Comparison of ENCODE assay signal across 30 cellular contexts in the genomic region with DNA sequence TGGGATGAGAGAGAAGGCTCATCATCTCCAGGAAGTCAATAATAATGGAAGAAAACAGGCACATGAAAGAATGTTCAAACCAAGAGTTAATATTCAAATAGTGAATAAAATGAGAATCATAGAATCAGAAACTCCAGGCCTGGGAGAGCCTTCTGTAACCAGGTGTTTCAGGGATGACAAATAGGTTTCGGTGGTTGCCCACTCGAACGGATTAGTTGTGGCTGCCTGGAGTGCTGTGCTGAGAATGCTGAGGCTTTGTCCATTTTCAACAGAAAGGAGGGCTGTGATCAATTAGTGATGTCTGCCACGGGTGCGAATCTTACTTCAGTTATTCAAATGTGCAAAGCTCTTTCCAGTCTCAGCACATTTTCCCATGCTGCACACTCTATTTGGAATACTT.
"Had no signal": no experiment of that assay in that cellular context is flagged by ENCODE, and none has a peak within 500 bp of the region (broad histone marks: within the 10 kb centered on the region; RNA-seq: fewer than 3 reads in every experiment).

No MANE protein-coding gene starts in this region.

- DNase-seq: activated B cell treated with CpG ODN at 0.5 μM for 24 hours; activated CD4-positive, alpha-beta memory T cell treated with anti-CD3 and anti-CD28 coated beads for 36 hours; activated CD4-positive, alpha-beta T cell treated with anti-CD3 and anti-CD28 coated beads for 4 hours; activated CD4-positive, alpha-beta T cell treated with anti-CD3 and anti-CD28 coated beads, Interleukin-2, amount 50 U/mL, for 1 hour; activated CD4-positive, alpha-beta T cell treated with anti-CD3 and anti-CD28 coated beads, Interleukin-2, amount 50 U/mL, for 4 hours; activated CD4-positive, CD25-positive, alpha-beta regulatory T cell treated with anti-CD3 and anti-CD28 coated beads, Interleukin-2, amount 50 U/mL, for 72 hours; activated CD8-positive, alpha-beta memory T cell treated with anti-CD3 and anti-CD28 coated beads, Interleukin-2, amount 50 U/mL, for 4 hours; activated CD8-positive, alpha-beta T cell treated with anti-CD3 and anti-CD28 coated beads for 36 hours; activated effector memory CD4-positive, alpha-beta T cell treated with Interleukin-2 at 50 U/mL for 16 hours; activated gamma-delta T cell; activated naive CD4-positive, alpha-beta T cell treated with anti-CD3 and anti-CD28 coated beads, Interleukin-2, amount 10 ng/mL, durations not matched to agents 7 days and 5 days; activated naive CD4-positive, alpha-beta T cell treated with Interleukin-2 at 50 U/mL for 16 hours; activated naive CD8-positive, alpha-beta T cell treated with anti-CD3 and anti-CD28 coated beads, Interleukin-2, amount 10 ng/mL, durations not matched to agents 7 days and 5 days; activated naive CD8-positive, alpha-beta T cell treated with anti-CD3 and anti-CD28 coated beads, Interleukin-2, amount 50 U/mL, for 24 hours; activated T-cell treated with anti-CD3 and anti-CD28 coated beads for 4 hours; activated T-cell treated with anti-CD3 and anti-CD28 coated beads, Interleukin-2, amount 50 U/mL, for 1 hour; activated T-cell treated with anti-CD3 and anti-CD28 coated beads, Interleukin-2, amount 50 U/mL, for 4 hours; activated T-cell treated with anti-CD3 and anti-CD28 coated beads, Interleukin-2, amount 50 U/mL, for 72 hours; amygdala; anterior cingulate cortex; caudate nucleus; cerebellar nuclear complex; T-helper 1 cell; T-helper 2 cell; T-helper 9 cell had no signal

- H3K9me3 ChIP-seq: ascending aorta had no signal

- H3K4me1 ChIP-seq: ascending aorta had no signal

- H3K27ac ChIP-seq: ascending aorta, cardiac muscle cell, VCaP had no signal

- H3K36me3 ChIP-seq: ascending aorta, cardiac muscle cell had no signal

- H3K27me3 ChIP-seq: cardiac muscle cell had no signal

- H3K4me3 ChIP-seq: ascending aorta, cardiac muscle cell had no signal

- FAIRE-seq: bronchial epithelial cell, TTC549 had no signal
